ENCODE assay signal across 12 cellular contexts in genomic region chr6:128515550-128516513, GRCh38. TPM values are rescaled to one million over a fixed set of nuclear protein-coding genes. Genes with fewer than 3 reads are reported as not detected.
A peak's percentile ranks its signal among the peaks of the same experiment; 100 is the strongest.
DNase-seq lines count a peak whose midpoint lies in the region; ATAC-seq, FAIRE-seq and TF ChIP-seq lines count a peak whose summit lies in the region.
"Had no signal": no experiment of that assay in that cellular context is flagged by ENCODE, and none has a peak within 500 bp of the region (broad histone marks: within the 10 kb centered on the region; RNA-seq: fewer than 3 reads in every experiment).

No MANE protein-coding gene starts in this region.

- H3K4me1 Mint-ChIP-seq in neural crest cell: peaks cover 36% of the 10 kb centered on the region

- no peak for ATAC-seq in HG02759 (IDR thresholded peaks at IDR 0.05; ENCODE audit: unreplicated experiment)
- ATAC-seq: activated naive CD8-positive, alpha-beta T cell treated with anti-CD3 and anti-CD28 coated beads, Interleukin-2, amount 50 U/mL, for 24 hours had no signal

- no peak for TF ChIP-seq POLR2A in H54 (IDR thresholded peaks at IDR 0.05; ENCODE audit: low read depth, low read length)

- TF ChIP-seq CTCF in BE2C (IDR thresholded peaks at IDR 0.05; ENCODE audit: low read depth, low read length) (no peak), neural crest cell (conservative IDR thresholded peaks at IDR 0.05) (no peak)

- H3K4me3 Mint-ChIP-seq in neural crest cell: peak overlapping the region; percentile 81
- H3K4me3 Mint-ChIP-seq: activated naive CD8-positive, alpha-beta T cell treated with anti-CD3 and anti-CD28 coated beads, Interleukin-2, amount 50 U/mL, for 24 hours had no signal

- H3K27ac Mint-ChIP-seq in neural crest cell (ENCODE audit: unreplicated experiment): no peak overlapping the region
- H3K27ac Mint-ChIP-seq: activated naive CD8-positive, alpha-beta T cell treated with anti-CD3 and anti-CD28 coated beads, Interleukin-2, amount 50 U/mL, for 24 hours had no signal

- peaks cover 7% of the 10 kb centered on the region for H3K4me1 ChIP-seq in BE2C

- peak overlapping the region; percentile 8; the same call in 1 of the 2 replicates for H3K4me3 ChIP-seq in BE2C (ENCODE audit: low read depth, low read length)
- H3K4me3 ChIP-seq: SK-N-MC had no signal

- no peaks in the 10 kb centered on the region for H3K27me3 ChIP-seq in BE2C

- DNase-seq in BE2C (no peak), RCC 7860 (ENCODE audit: low spot score) (no peak), epithelial cell of prostate (ENCODE audit: low read depth, low spot score) (no peak), neural crest cell (ENCODE audit: low read depth, low spot score) (no peak), H54 (ENCODE audit: insufficient read length, low spot score) (no peak)
- no peak for DNase-seq in activated CD8-positive, alpha-beta memory T cell treated with anti-CD3 and anti-CD28 coated beads, Interleukin-2, amount 50 U/mL, for 4 hours
- DNase-seq in stimulated activated CD4-positive, alpha-beta T cell treated with anti-CD3 and anti-CD28 coated beads, Interleukin-4, amount 100 ng/mL, for 4 hours: no peak
- DNase-seq: activated CD4-positive, alpha-beta T cell treated with anti-CD3 and anti-CD28 coated beads, Interleukin-2, amount 50 U/mL, for 4 hours; activated naive CD8-positive, alpha-beta T cell treated with anti-CD3 and anti-CD28 coated beads, Interleukin-2, amount 50 U/mL, for 24 hours; NCI-H345 had no signal

- H3K36me3 Mint-ChIP-seq in neural crest cell (ENCODE audit: low read depth): no peaks in the 10 kb centered on the region

- H3K27me3 Mint-ChIP-seq in neural crest cell (ENCODE audit: low read depth): peaks cover 17% of the 10 kb centered on the region

- H3K36me3 ChIP-seq in BE2C: no peaks in the 10 kb centered on the region

- FAIRE-seq in RCC 7860 (lab: Jason Lieb, UNC) (peak; percentile 60), H54 (lab: Jason Lieb, UNC) (no peak)

- H3K27ac ChIP-seq in epithelial cell of prostate: peak overlapping the region; percentile 97
- H3K27ac ChIP-seq: SK-N-MC had no signal

- H3K9me3 ChIP-seq in BE2C: no peaks in the 10 kb centered on the region

- no peaks in the 10 kb centered on the region for H3K9me3 Mint-ChIP-seq in neural crest cell
- H3K9me3 Mint-ChIP-seq: activated naive CD8-positive, alpha-beta T cell treated with anti-CD3 and anti-CD28 coated beads, Interleukin-2, amount 50 U/mL, for 24 hours had no signal

RNA-seq across cellular contexts. Expression of gene PTPRK, which starts 4.6 kb away (rescaled TPM):
- polyA plus RNA-seq in BE2C (2012; ENCODE audit: insufficient read depth, insufficient read length, low read depth): 7.5 TPM
- total RNA-seq in neural crest cell: 30.4 and 30.8 TPM in 2 replicates
